Comparison of ENCODE assay signal across 9 cellular contexts in the genomic region with DNA sequence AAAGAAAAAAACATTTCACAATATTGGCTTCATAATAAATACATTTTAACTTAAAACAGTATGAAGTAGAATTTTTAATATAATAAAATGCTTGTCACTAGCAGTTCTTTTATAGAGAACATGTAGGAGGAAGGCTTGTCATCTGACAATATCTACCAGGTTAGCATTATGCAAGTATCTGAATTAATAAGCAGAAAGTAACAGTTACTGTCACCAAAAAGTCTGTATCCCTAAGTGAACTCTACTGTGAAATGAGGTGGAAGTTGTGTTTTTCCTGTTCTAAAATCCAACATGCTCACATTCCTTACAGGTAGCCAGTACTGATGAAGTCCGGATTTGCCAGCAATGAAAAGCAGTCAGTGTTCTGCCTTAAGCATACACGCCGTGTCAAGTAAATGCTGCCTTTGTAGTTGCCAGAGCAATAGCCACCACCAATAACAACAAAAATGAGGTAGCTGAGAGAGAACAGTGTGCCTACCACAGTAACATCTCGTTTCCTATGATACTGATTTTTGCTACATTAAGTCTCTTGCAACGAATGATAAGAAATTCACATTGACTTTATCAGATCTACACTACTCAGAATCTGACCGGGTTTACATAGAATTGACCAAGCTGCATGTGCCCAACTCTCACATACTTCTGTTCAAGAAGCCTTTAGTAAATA.
DNase-seq lines count a peak whose midpoint lies in the region; ATAC-seq and TF ChIP-seq lines count a peak whose summit lies in the region.
"Had no signal": no experiment of that assay in that cellular context is flagged by ENCODE, and none has a peak within 500 bp of the region (broad histone marks: within the 10 kb centered on the region; RNA-seq: fewer than 3 reads in every experiment).

No MANE protein-coding gene starts in this region.

- H3K4me2 ChIP-seq in OCI-LY1 (ENCODE audit: low read length) = no peak overlapping the region
- no peak overlapping the region for H3K4me2 ChIP-seq in neural progenitor cell
- no peak overlapping the region for H3K4me2 ChIP-seq in GM23338

- DNase-seq in CMK (ENCODE audit: low read depth) (peak; percentile 83), caudate nucleus (lab: John Stamatoyannopoulos, UW) (peak in 3 of 61 donors; percentile 27 to 50 (median 49)), neural progenitor cell (ENCODE audit: low spot score) (no peak), UCSD-AML1 (lab: John Stamatoyannopoulos, UW; ENCODE audit: unreplicated experiment) (no peak), GM23338 (ENCODE audit: low spot score) (no peak)
- DNase-seq: activated CD8-positive, alpha-beta memory T cell treated with anti-CD3 and anti-CD28 coated beads, Interleukin-2, amount 50 U/mL, for 48 hours had no signal

- H3K27me3 Mint-ChIP-seq in neural progenitor cell (ENCODE audit: insufficient read depth, low read depth) (no peaks in the 10 kb centered on the region), GM23338 (ENCODE audit: insufficient read depth, low read depth, poor library complexity) (peaks cover 2% of the 10 kb centered on the region)

- H3K9ac ChIP-seq in OCI-LY1 (ENCODE audit: low read length) = no peak overlapping the region
- H3K9ac ChIP-seq in neural progenitor cell = no peak overlapping the region

- no peak overlapping the region for H3K4me3 ChIP-seq in OCI-LY1 (ENCODE audit: low read depth, low read length, poor library complexity, severe bottlenecking)
- no peak overlapping the region for H3K4me3 ChIP-seq in neural progenitor cell
- H3K4me3 ChIP-seq in GM23338 = no peak overlapping the region

- H3K79me2 ChIP-seq in OCI-LY1 (ENCODE audit: insufficient read depth, low read length) = peaks cover 71% of the 10 kb centered on the region
- H3K79me2 ChIP-seq in neural progenitor cell (ENCODE audit: low read depth) = peaks cover 91% of the 10 kb centered on the region
- H3K79me2 ChIP-seq in GM23338 (replicated peaks; ENCODE audit: insufficient read depth) = peaks cover 64% of the 10 kb centered on the region

- H3K4me1 ChIP-seq in OCI-LY1 (ENCODE audit: insufficient read depth, low read length, severe bottlenecking) (peaks cover 74% of the 10 kb centered on the region), neural progenitor cell (peaks cover 36% of the 10 kb centered on the region), GM23338 (ENCODE audit: insufficient read depth) (peaks cover 7% of the 10 kb centered on the region; the same call in 1 of the 2 replicates)

- H3K27me3 ChIP-seq in OCI-LY1 (ENCODE audit: insufficient read depth, low read length) (no peaks in the 10 kb centered on the region), neural progenitor cell (no peaks in the 10 kb centered on the region), GM23338 (ENCODE audit: insufficient read depth) (no peaks in the 10 kb centered on the region)

- no peaks in the 10 kb centered on the region for H3K9me3 Mint-ChIP-seq in neural progenitor cell
- H3K9me3 Mint-ChIP-seq in GM23338 = no peaks in the 10 kb centered on the region

- no peaks in the 10 kb centered on the region for H3K36me3 ChIP-seq in OCI-LY1 (ENCODE audit: insufficient read depth, low read length)
- no peaks in the 10 kb centered on the region for H3K36me3 ChIP-seq in neural progenitor cell
- H3K36me3 ChIP-seq in GM23338 (ENCODE audit: insufficient read depth) = no peaks in the 10 kb centered on the region

- no peak for ATAC-seq in GM19397 (IDR thresholded peaks at IDR 0.05; ENCODE audit: unreplicated experiment)
- no peak for ATAC-seq in GM23338
- no peak for ATAC-seq in HG03280 (IDR thresholded peaks at IDR 0.05; ENCODE audit: unreplicated experiment)

- H3K4me1 Mint-ChIP-seq in neural progenitor cell (peaks cover 22% of the 10 kb centered on the region), GM23338 (peaks cover 14% of the 10 kb centered on the region; the same call in 2 of the 3 replicates)

- no peaks in the 10 kb centered on the region for H3K9me2 ChIP-seq in OCI-LY1 (ENCODE audit: low read depth, low read length)
- no peaks in the 10 kb centered on the region for H3K9me2 ChIP-seq in GM23338 (ENCODE audit: insufficient read depth)

- no peak overlapping the region for H2AFZ ChIP-seq in OCI-LY1 (ENCODE audit: low read length)
- H2AFZ ChIP-seq in neural progenitor cell (replicated peaks) = no peak overlapping the region
- no peak overlapping the region for H2AFZ ChIP-seq in GM23338

- no peaks in the 10 kb centered on the region for H3F3A ChIP-seq in OCI-LY1 (ENCODE audit: insufficient read depth, low read length)
- peaks cover 9% of the 10 kb centered on the region for H3F3A ChIP-seq in neural progenitor cell (ENCODE audit: low read depth)
- no peaks in the 10 kb centered on the region for H3F3A ChIP-seq in GM23338 (replicated peaks; ENCODE audit: low read depth)

- H3K36me3 Mint-ChIP-seq in neural progenitor cell (peaks cover 6% of the 10 kb centered on the region), GM23338 (ENCODE audit: low read depth) (no peaks in the 10 kb centered on the region)

- H3K27ac ChIP-seq in OCI-LY1 (ENCODE audit: low read depth, low read length, poor library complexity, severe bottlenecking) (peak overlapping the region; percentile 53), caudate nucleus (ENCODE audit: low read depth, low read length) (peak overlapping the region; percentile 63), neural progenitor cell (peak overlapping the region; percentile 35), GM23338 (ENCODE audit: low read depth) (no peak overlapping the region)

- no peaks in the 10 kb centered on the region for H3K9me3 ChIP-seq in OCI-LY1 (ENCODE audit: low read length)
- no peaks in the 10 kb centered on the region for H3K9me3 ChIP-seq in neural progenitor cell (ENCODE audit: low read depth)

- TF ChIP-seq CTCF in OCI-LY1 (IDR thresholded peaks at IDR 0.05; ENCODE audit: low read length) (no peak), neural progenitor cell (IDR thresholded peaks at IDR 0.05) (no peak), GM23338 (conservative IDR thresholded peaks at IDR 0.05; ENCODE audit: low read depth in 2 of 2) (no peak)

- H3K4me3 Mint-ChIP-seq in neural progenitor cell (no peak overlapping the region), GM23338 (no peak overlapping the region)

- H4K20me1 ChIP-seq in OCI-LY1 (ENCODE audit: insufficient read depth, low read length) (no peaks in the 10 kb centered on the region), neural progenitor cell (ENCODE audit: low read depth) (peaks cover 60% of the 10 kb centered on the region), GM23338 (replicated peaks; ENCODE audit: insufficient read depth) (peaks cover 22% of the 10 kb centered on the region)

- H3K27ac Mint-ChIP-seq in neural progenitor cell = no peak overlapping the region
- H3K27ac Mint-ChIP-seq in GM23338 = no peak overlapping the region

TF ChIP-seq in GM23338, 12 proteins besides CTCF, POLR2A, EP300 and RAD21:
- no peak for TF ChIP-seq STAT1 (IDR thresholded peaks at IDR 0.05; ENCODE audit: unreplicated experiment)
- TF ChIP-seq JUNB (IDR thresholded peaks at IDR 0.05; ENCODE audit: unreplicated experiment) = no peak
- TF ChIP-seq EZH2phosphoT487 (IDR thresholded peaks at IDR 0.05; ENCODE audit: unreplicated experiment) = no peak
